10 cellular contexts compared by ENCODE assay signal in genomic region chr4:41369680-41370079, GRCh38.
DNase-seq lines count a peak whose midpoint lies in the region; ATAC-seq, FAIRE-seq and TF ChIP-seq lines count a peak whose summit lies in the region.
"Had no signal": no experiment of that assay in that cellular context is flagged by ENCODE, and none has a peak within 500 bp of the region (broad histone marks: within the 10 kb centered on the region; RNA-seq: fewer than 3 reads in every experiment).

No MANE protein-coding gene starts in this region.

- H3K27ac ChIP-seq in RWPE1 (peak overlapping the region; percentile 43), pancreas (no peak overlapping the region)

- H3K4me3 ChIP-seq in pancreas = no peak overlapping the region

- FAIRE-seq in pancreas (lab: Jason Lieb, UNC) = no peak

- intact Hi-C loops in Right ventricle myocardium inferior (cut with DNase I) = loop anchor here (2.0 kb wide), 1 partner anchor 49 kb away; no protein-coding TSS in a partner anchor
- intact Hi-C loops in pancreas (cut with DNase I) = no loop called here

- TF ChIP-seq CTCF in RWPE1 (conservative IDR thresholded peaks at IDR 0.05; ENCODE audit: low read depth) (no peak), pancreas (IDR thresholded peaks at IDR 0.05) (no peak), omental fat pad (IDR thresholded peaks at IDR 0.05) (no peak)

- CTCF ChIA-PET in RWPE1 (lab: Yijun Ruan, JAX) = no interaction called here

- POLR2A ChIA-PET in RWPE1 (lab: Yijun Ruan, JAX; ENCODE audit: low non-redundant PET) = no interaction called here

- no peaks in the 10 kb centered on the region for H3K9me3 ChIP-seq in pancreas

- peak in 9 of 14 donors; percentile 17 to 70 (median 36) for DNase-seq in C1 segment of cervical spinal cord (lab: John Stamatoyannopoulos, UW)
- DNase-seq in RWPE1 (ENCODE audit: low spot score) = no peak
- no peak for DNase-seq in Right ventricle myocardium inferior (ENCODE audit: missing footprints)
- peak in 3 of 6 donors; percentile 27 to 37 (median 30) for DNase-seq in pancreas
- DNase-seq in NCI-H1436 treated with DMSO at 0.1 percent for 48 hours (lab: John Stamatoyannopoulos, UW) = no peak
- no peak for DNase-seq in omental fat pad (ENCODE audit: low spot score)
- DNase-seq in activated CD4-positive, alpha-beta T cell treated with anti-CD3 and anti-CD28 coated beads for 1 hour = no peak
- DNase-seq: activated CD4-positive, alpha-beta T cell treated with anti-CD3 and anti-CD28 coated beads, Interleukin-2, amount 50 U/mL, for 4 hours had no signal

- ATAC-seq in Right ventricle myocardium inferior = peak; percentile 83
- ATAC-seq in pancreas = peak; percentile 87 to 91 (median 89)
- ATAC-seq in GM21576 (IDR thresholded peaks at IDR 0.05; ENCODE audit: unreplicated experiment) = no peak
- no peak for ATAC-seq in omental fat pad (ENCODE audit: low FRiP score)
- ATAC-seq: activated naive CD4-positive, alpha-beta T cell treated with anti-CD3 and anti-CD28 coated beads, Interleukin-2, amount 50 U/mL, for 72 hours had no signal

- 28 to 29% methylated on average over 4 of the region's 4 CpGs for WGBS in pancreas, 2 donors

- no peaks in the 10 kb centered on the region for H3K36me3 ChIP-seq in pancreas

- no peaks in the 10 kb centered on the region for H3K4me1 ChIP-seq in pancreas

- no peaks in the 10 kb centered on the region for H3K27me3 ChIP-seq in pancreas

Comparison
In these comparisons a context has a peak if more than half of its experiments do, and no peak if none do; other contexts are left out.
1. DNase-seq: peak in C1 segment of cervical spinal cord (9 of 14); none in RWPE1 (single experiment), Right ventricle myocardium inferior (single experiment), NCI-H1436 treated with DMSO at 0.1 percent for 48 hours (single experiment), omental fat pad (single experiment) and activated CD4-positive, alpha-beta T cell treated with anti-CD3 and anti-CD28 coated beads for 1 hour (single experiment).
2. ATAC-seq: peak in Right ventricle myocardium inferior (single experiment) and pancreas (4 of 4); none in GM21576 (single experiment) and omental fat pad (single experiment).